30 cellular contexts compared by ENCODE assay signal in genomic region chr5:38707352-38708324, GRCh38.
DNase-seq lines count a peak whose midpoint lies in the region; ATAC-seq, FAIRE-seq and TF ChIP-seq lines count a peak whose summit lies in the region.
"Had no signal": no experiment of that assay in that cellular context is flagged by ENCODE, and none has a peak within 500 bp of the region (broad histone marks: within the 10 kb centered on the region; RNA-seq: fewer than 3 reads in every experiment).

No MANE protein-coding gene starts in this region.

- intact Hi-C loops in left cardiac atrium (cut with DNase I) = no loop called here

- TF ChIP-seq CTCF in WERI-Rb-1 (IDR thresholded peaks at IDR 0.05; ENCODE audit: low read depth, low read length) (no peak), smooth muscle cell (IDR thresholded peaks at IDR 0.05; ENCODE audit: borderline replicate concordance, insufficient read depth, poor library complexity, severe bottlenecking) (no peak)

- peak; percentile 57 to 62 for ATAC-seq in left cardiac atrium
- ATAC-seq: body of pancreas, left colon, right lobe of liver, T-cell had no signal

- FAIRE-seq in RCC 7860 (lab: Jason Lieb, UNC) = no peak
- FAIRE-seq: GM12892 had no signal

- 41% methylated on average over 12 of the region's 12 CpGs for WGBS in smooth muscle cell (ENCODE audit: low lambda C conversion rate)

- H3K9me3 ChIP-seq in WERI-Rb-1 (ENCODE audit: severe bottlenecking) = no peaks in the 10 kb centered on the region
- no peaks in the 10 kb centered on the region for H3K9me3 ChIP-seq in smooth muscle cell (replicated peaks; ENCODE audit: low read depth)
- H3K9me3 ChIP-seq: BLaER1 treated with 17β-estradiol and CSF1 and Interleukin-3, amounts not matched to agents 10 nM and 100 nM; body of pancreas; esophagus muscularis mucosa; right lobe of liver; SJCRH30; thyroid gland; vagina had no signal

- H3K27ac ChIP-seq in WERI-Rb-1 (no peak overlapping the region), smooth muscle cell (ENCODE audit: low read depth) (no peak overlapping the region)
- H3K27ac ChIP-seq: BLaER1 treated with 17β-estradiol and CSF1 and Interleukin-3, amounts not matched to agents 10 nM and 100 nM; body of pancreas; esophagus muscularis mucosa; right lobe of liver; SJCRH30; thyroid gland; vagina had no signal

- no peaks in the 10 kb centered on the region for H4K20me1 ChIP-seq in smooth muscle cell (ENCODE audit: low read depth)
- H4K20me1 ChIP-seq: BLaER1 treated with 17β-estradiol and CSF1 and Interleukin-3, amounts not matched to agents 10 nM and 100 nM had no signal

- no peaks in the 10 kb centered on the region for H3K79me2 ChIP-seq in smooth muscle cell (ENCODE audit: low read depth)

- H3K9ac ChIP-seq in smooth muscle cell (ENCODE audit: low read depth) = no peak overlapping the region
- H3K9ac ChIP-seq: BLaER1 treated with 17β-estradiol and CSF1 and Interleukin-3, amounts not matched to agents 10 nM and 100 nM had no signal

- no peaks in the 10 kb centered on the region for H3K4me1 ChIP-seq in smooth muscle cell (ENCODE audit: low read depth)
- H3K4me1 ChIP-seq: BLaER1 treated with 17β-estradiol and CSF1 and Interleukin-3, amounts not matched to agents 10 nM and 100 nM; body of pancreas; right lobe of liver; SJCRH30; thyroid gland; vagina had no signal

- H3K4me3 ChIP-seq in WERI-Rb-1 (ENCODE audit: low read depth, low read length) (no peak overlapping the region), smooth muscle cell (no peak overlapping the region)
- H3K4me3 ChIP-seq: BLaER1 treated with 17β-estradiol and CSF1 and Interleukin-3, amounts not matched to agents 10 nM and 100 nM; body of pancreas; esophagus muscularis mucosa; right lobe of liver; SJCRH30; thyroid gland; vagina had no signal

- H3F3A ChIP-seq in smooth muscle cell (ENCODE audit: low read depth) = peaks cover 20% of the 10 kb centered on the region

- no peak overlapping the region for H2AFZ ChIP-seq in smooth muscle cell (ENCODE audit: low read depth)

- no peaks in the 10 kb centered on the region for H3K36me3 ChIP-seq in WERI-Rb-1
- no peaks in the 10 kb centered on the region for H3K36me3 ChIP-seq in smooth muscle cell (ENCODE audit: low read depth)
- H3K36me3 ChIP-seq: BLaER1 treated with 17β-estradiol and CSF1 and Interleukin-3, amounts not matched to agents 10 nM and 100 nM; esophagus muscularis mucosa; right lobe of liver; SJCRH30; thyroid gland; vagina had no signal

- H3K27me3 ChIP-seq in WERI-Rb-1 (ENCODE audit: insufficient read depth, low read depth, severe bottlenecking) (no peaks in the 10 kb centered on the region), smooth muscle cell (ENCODE audit: low read depth) (no peaks in the 10 kb centered on the region)
- H3K27me3 ChIP-seq: BLaER1 treated with 17β-estradiol and CSF1 and Interleukin-3, amounts not matched to agents 10 nM and 100 nM; body of pancreas; esophagus muscularis mucosa; right lobe of liver; SJCRH30; thyroid gland; vagina had no signal

- H3K4me2 ChIP-seq in smooth muscle cell = peak overlapping the region; percentile 26
- H3K4me2 ChIP-seq: BLaER1 treated with 17β-estradiol and CSF1 and Interleukin-3, amounts not matched to agents 10 nM and 100 nM had no signal

- DNase-seq in NCI-H226 (peak; percentile 67), WERI-Rb-1 (peak; percentile 29), left cardiac atrium (peak; percentile 21), smooth muscle cell (lab: John Stamatoyannopoulos, UW; ENCODE audit: unreplicated experiment) (no peak), kidney tubule cell (ENCODE audit: low spot score) (no peak), Ammon's horn (ENCODE audit: low spot score) (no peak), RCC 7860 (ENCODE audit: low spot score) (no peak)
- DNase-seq: activated naive CD4-positive, alpha-beta T cell treated with Interleukin-2 at 50 U/mL for 16 hours; body of pancreas; cerebellar nuclear complex; COR-L47; dermis blood vessel endothelial cell; DMS53; foreskin melanocyte; HCEC 1CT; left colon; mesenchymal stem cell; NCI-H146; NCI-H748 treated with DMSO at 0.1 percent for 48 hours; posterior cingulate gyrus; right lobe of liver; SJCRH30; stimulated activated CD4-positive, alpha-beta T cell treated with anti-CD3 and anti-CD28 coated beads, Interleukin-12 subunit alpha, Interleukin-12 subunit beta, amount 100 ng/mL, for 4 hours; stimulated activated CD4-positive, alpha-beta T cell treated with anti-CD3 and anti-CD28 coated beads, Interleukin-2, amount 100 ng/mL, for 48 hours; T-cell; thyroid gland had no signal

Comparison
In these comparisons a context has a peak if more than half of its experiments do, and no peak if none do; other contexts are left out.
1. DNase-seq: peak in NCI-H226 (single experiment), WERI-Rb-1 (single experiment) and left cardiac atrium (single experiment); none in smooth muscle cell (single experiment), kidney tubule cell (single experiment), Ammon's horn (single experiment) and RCC 7860 (single experiment).